Comparison of ENCODE assay signal across 9 cellular contexts in the genomic region with DNA sequence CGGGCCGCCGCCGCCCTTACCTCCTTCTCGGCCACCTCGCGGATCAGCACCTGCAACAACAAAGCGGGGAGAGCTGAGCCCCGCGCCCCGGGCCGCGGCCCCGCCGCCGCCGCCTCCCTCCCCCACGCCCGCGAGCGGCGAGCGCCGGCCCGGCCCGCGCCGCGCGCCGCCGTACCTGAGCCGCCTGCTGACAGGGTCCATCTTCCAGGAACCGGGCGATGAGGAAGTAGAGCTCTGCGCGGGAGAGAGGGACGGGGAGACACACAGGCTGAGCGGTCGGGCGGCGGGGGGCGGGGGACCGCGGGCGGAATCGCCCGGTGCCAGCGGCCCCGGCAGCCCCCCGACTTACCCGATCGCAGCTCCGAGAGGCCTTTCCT. TPM values are rescaled to one million over a fixed set of nuclear protein-coding genes. Genes with fewer than 3 reads are reported as not detected.
DNase-seq lines count a peak whose midpoint lies in the region; ATAC-seq, FAIRE-seq and TF ChIP-seq lines count a peak whose summit lies in the region.
"Had no signal": no experiment of that assay in that cellular context is flagged by ENCODE, and none has a peak within 500 bp of the region (broad histone marks: within the 10 kb centered on the region; RNA-seq: fewer than 3 reads in every experiment).

No MANE protein-coding gene starts in this region.

- H3K9me1 ChIP-seq in K562 (ENCODE audit: control insufficient read depth, insufficient read depth, low read length): no peaks in the 10 kb centered on the region

- FAIRE-seq in K562 (lab: Jason Lieb, UNC): no peak
- FAIRE-seq: TTC549 had no signal

- no peak for TF ChIP-seq EP300 in K562 (IDR thresholded peaks at IDR 0.05; ENCODE audit: low read length)

- H3K4me1 ChIP-seq in K562 (replicated peaks in 1 of 2; ENCODE audit: control insufficient read depth in 2 of 2, insufficient read depth in 2 of 2, low read length in 2 of 2): peaks cover 0 to 9% of the 10 kb centered on the region in 2 experiments; a peak in 3 of 5 replicates
- peaks cover 4 to 43% of the 10 kb centered on the region in 2 donors for H3K4me1 ChIP-seq in left lung

- H3K4me3 ChIP-seq in K562 (peak overlapping the region; percentile 83), left lung (peak overlapping the region; percentile 66 to 84)

- peak overlapping the region; percentile 91; the same call in 1 of the 2 replicates for H3K4me2 ChIP-seq in K562 (ENCODE audit: insufficient read depth, low read length)

- no peak for TF ChIP-seq RAD21 in K562 (CRISPR knock-in tag; conservative IDR thresholded peaks at IDR 0.05 in 1 of 2, IDR thresholded peaks at IDR 0.05 in 1 of 2)

- H2AFZ ChIP-seq in K562 (ENCODE audit: low read depth, low read length): peak overlapping the region; percentile 94

- peak; percentile 28 for ATAC-seq in GM18867 (IDR thresholded peaks at IDR 0.05; ENCODE audit: unreplicated experiment)
- peak; percentile 31 for ATAC-seq in HG03039 (IDR thresholded peaks at IDR 0.05; ENCODE audit: unreplicated experiment)
- peak; percentile 12 for ATAC-seq in K562
- ATAC-seq in left lung: peak; percentile 20

- H3K27me3 ChIP-seq in K562 (ENCODE audit: control insufficient read depth in 2 of 2, insufficient read depth in 2 of 2, low read length in 2 of 2) (no peaks in the 10 kb centered on the region), left lung (no peaks in the 10 kb centered on the region)

- CTCF ChIA-PET in K562 (lab: Yijun Ruan, JAX; ENCODE audit: low intra/inter-chr PET ratio): no interaction called here

- H4K20me1 ChIP-seq in K562 (replicated peaks; ENCODE audit: control insufficient read depth, insufficient read depth, low read length): no peaks in the 10 kb centered on the region

- in situ Hi-C loops in K562 (cut with MboI): no loop called here

- TF ChIP-seq CTCF in C4-2B (conservative IDR thresholded peaks at IDR 0.05) (no peak), K562 (IDR thresholded peaks at IDR 0.05 in 2 of 3, conservative IDR thresholded peaks at IDR 0.05 in 1 of 3; ENCODE audit: insufficient read depth in 2 of 3, low read depth in 1 of 3, low read length in 3 of 3) (no peak), left lung (IDR thresholded peaks at IDR 0.05) (no peak)

- DNase-seq in NCI-H774 (lab: John Stamatoyannopoulos, UW) (peak; percentile 78), K562 (ENCODE audit: extremely low read depth in 1 of 4, low spot score in 3 of 4) (peak in 3 of 4 experiments; percentile 57 to 64 (median 60)), left lung (peak in 1 of 2 donors; percentile 89), dedifferentiated amniotic fluid mesenchymal stem cell (ENCODE audit: extremely low spot score) (no peak)

- H3K79me2 ChIP-seq in K562 (ENCODE audit: control insufficient read depth, insufficient read depth, low read length): peaks cover 64% of the 10 kb centered on the region

- TF ChIP-seq POLR2A in K562 (conservative IDR thresholded peaks at IDR 0.05): no peak

- no TSS peak for BruUV-seq in K562 (replicated peaks; lab: Mats Ljungman, UMichigan)

- H3K27ac ChIP-seq in C4-2B (peak overlapping the region; percentile 90), K562 (ENCODE audit: extremely low read depth, low read depth, low read length) (peak overlapping the region; percentile 95), left lung (peak overlapping the region; percentile 99), temporal lobe (ENCODE audit: low read depth, low read length) (peak overlapping the region; percentile 80)

- peak overlapping the region; percentile 82 to 98 for H3K9ac ChIP-seq in K562 (ENCODE audit: insufficient read depth in 1 of 2, low read depth in 2 of 2, low read length in 2 of 2)

- H3K9me3 ChIP-seq in K562 (replicated peaks; ENCODE audit: control insufficient read depth, insufficient read depth, low read depth, low read length) (no peaks in the 10 kb centered on the region), left lung (no peaks in the 10 kb centered on the region)

- POLR2A ChIA-PET in K562 (lab: Yijun Ruan, JAX): interaction anchor here (0.7 to 2.3 kb wide), 10 partner anchors 8 to 646 kb away, joined by 3 to 7 read pairs (median 4); no protein-coding TSS in a partner anchor

- peaks cover 18% of the 10 kb centered on the region; the same call in 2 of the 3 replicates for H3K36me3 ChIP-seq in K562 (ENCODE audit: control insufficient read depth, insufficient read depth, low read length)
- H3K36me3 ChIP-seq in left lung: no peaks in the 10 kb centered on the region

- intact Hi-C loops in K562 (cut with micrococcal nuclease): loop anchor here (5.0 kb wide), 5 partner anchors 155 to 460 kb away; a partner anchor contains a TSS
- intact Hi-C loops in left lung (cut with DNase I): no loop called here

- WGBS in K562 (ENCODE audit: insufficient coverage, low coverage, missing lambda C conversion rate): 0% methylated on average over 18 of the region's 54 CpGs

TF ChIP-seq in K562, 482 proteins besides CTCF, POLR2A, EP300 and RAD21:
- TF ChIP-seq MAZ (CRISPR knock-in tag; conservative IDR thresholded peaks at IDR 0.05 in 1 of 2, IDR thresholded peaks at IDR 0.05 in 1 of 2) (no peak), TCF7 (IDR thresholded peaks at IDR 0.05; ENCODE audit: borderline replicate concordance) (no peak), SOX6 (IDR thresholded peaks at IDR 0.05) (no peak)
- TF ChIP-seq, protein P1, sequence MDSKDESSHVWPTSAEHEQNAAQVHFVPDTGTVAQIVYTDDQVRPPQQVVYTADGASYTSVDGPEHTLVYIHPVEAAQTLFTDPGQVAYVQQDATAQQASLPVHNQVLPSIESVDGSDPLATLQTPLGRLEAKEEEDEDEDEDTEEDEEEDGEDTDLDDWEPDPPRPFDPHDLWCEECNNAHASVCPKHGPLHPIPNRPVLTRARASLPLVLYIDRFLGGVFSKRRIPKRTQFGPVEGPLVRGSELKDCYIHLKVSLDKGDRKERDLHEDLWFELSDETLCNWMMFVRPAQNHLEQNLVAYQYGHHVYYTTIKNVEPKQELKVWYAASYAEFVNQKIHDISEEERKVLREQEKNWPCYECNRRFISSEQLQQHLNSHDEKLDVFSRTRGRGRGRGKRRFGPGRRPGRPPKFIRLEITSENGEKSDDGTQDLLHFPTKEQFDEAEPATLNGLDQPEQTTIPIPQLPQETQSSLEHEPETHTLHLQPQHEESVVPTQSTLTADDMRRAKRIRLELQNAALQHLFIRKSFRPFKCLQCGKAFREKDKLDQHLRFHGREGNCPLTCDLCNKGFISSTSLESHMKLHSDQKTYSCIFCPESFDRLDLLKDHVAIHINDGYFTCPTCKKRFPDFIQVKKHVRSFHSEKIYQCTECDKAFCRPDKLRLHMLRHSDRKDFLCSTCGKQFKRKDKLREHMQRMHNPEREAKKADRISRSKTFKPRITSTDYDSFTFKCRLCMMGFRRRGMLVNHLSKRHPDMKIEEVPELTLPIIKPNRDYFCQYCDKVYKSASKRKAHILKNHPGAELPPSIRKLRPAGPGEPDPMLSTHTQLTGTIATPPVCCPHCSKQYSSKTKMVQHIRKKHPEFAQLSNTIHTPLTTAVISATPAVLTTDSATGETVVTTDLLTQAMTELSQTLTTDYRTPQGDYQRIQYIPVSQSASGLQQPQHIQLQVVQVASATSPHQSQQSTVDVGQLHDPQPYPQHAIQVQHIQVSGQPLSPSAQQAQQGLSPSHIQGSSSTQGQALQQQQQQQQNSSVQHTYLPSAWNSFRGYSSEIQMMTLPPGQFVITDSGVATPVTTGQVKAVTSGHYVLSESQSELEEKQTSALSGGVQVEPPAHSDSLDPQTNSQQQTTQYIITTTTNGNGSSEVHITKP (IDR thresholded peaks at IDR 0.05; ENCODE audit: partially characterized antibody): no peak
- TF ChIP-seq, protein P2, sequence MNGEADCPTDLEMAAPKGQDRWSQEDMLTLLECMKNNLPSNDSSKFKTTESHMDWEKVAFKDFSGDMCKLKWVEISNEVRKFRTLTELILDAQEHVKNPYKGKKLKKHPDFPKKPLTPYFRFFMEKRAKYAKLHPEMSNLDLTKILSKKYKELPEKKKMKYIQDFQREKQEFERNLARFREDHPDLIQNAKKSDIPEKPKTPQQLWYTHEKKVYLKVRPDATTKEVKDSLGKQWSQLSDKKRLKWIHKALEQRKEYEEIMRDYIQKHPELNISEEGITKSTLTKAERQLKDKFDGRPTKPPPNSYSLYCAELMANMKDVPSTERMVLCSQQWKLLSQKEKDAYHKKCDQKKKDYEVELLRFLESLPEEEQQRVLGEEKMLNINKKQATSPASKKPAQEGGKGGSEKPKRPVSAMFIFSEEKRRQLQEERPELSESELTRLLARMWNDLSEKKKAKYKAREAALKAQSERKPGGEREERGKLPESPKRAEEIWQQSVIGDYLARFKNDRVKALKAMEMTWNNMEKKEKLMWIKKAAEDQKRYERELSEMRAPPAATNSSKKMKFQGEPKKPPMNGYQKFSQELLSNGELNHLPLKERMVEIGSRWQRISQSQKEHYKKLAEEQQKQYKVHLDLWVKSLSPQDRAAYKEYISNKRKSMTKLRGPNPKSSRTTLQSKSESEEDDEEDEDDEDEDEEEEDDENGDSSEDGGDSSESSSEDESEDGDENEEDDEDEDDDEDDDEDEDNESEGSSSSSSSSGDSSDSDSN (IDR thresholded peaks at IDR 0.05; ENCODE audit: borderline replicate concordance in 1 of 2, low read depth in 2 of 2, low read length in 2 of 2): peak in 1 of 2 experiments; percentile 44; a peak in 1 of 4 replicates

RNA-seq across cellular contexts. Expression of a gene that starts 0.4 kb away (rescaled TPM):
- total RNA-seq in K562 (2011; cell fraction: chromatin; rRNA removed; ENCODE audit: low replicate concordance): 26.0 and 101 TPM in 2 replicates
- 15.3 and 21.2 TPM in 2 replicates for total RNA-seq in K562 (2011; cell fraction: nucleolus; rRNA removed)
- total RNA-seq in K562 (2011; cell fraction: nucleoplasm; rRNA removed): 33.0 and 44.9 TPM in 2 replicates
- total RNA-seq in K562 (2014; rRNA removed): 16.1 and 16.5 TPM in 2 replicates
- total RNA-seq in K562 (2014; rRNA removed; fragmentation: Illumina TruSeq; extraction: Trizol): 35.3 and 38.3 TPM in 2 replicates
- total RNA-seq in K562 (2015; rRNA removed; fragmentation: Illumina TruSeq; extraction: Trizol): 33.1 and 36.3 TPM in 2 replicates
- 25.0 and 25.3 TPM in 2 replicates for total RNA-seq in K562 (2021)
- polyA plus RNA-seq in K562 (2011; rRNA removed): 9.3 and 12.5 TPM in 2 replicates
- polyA plus RNA-seq in K562 (2011; cell fraction: cytosol; rRNA removed): 1.9 and 4.0 TPM in 2 replicates
- polyA plus RNA-seq in K562 (2011; cell fraction: nucleus; rRNA removed): 21.6 and 25.9 TPM in 2 replicates
- 13.5 and 14.2 TPM in 2 replicates for polyA plus RNA-seq in K562 (2012)
- polyA plus RNA-seq in K562 (2014; fragmentation: Illumina TruSeq; extraction: Trizol): 16.4 and 19.2 TPM in 2 replicates
- polyA plus RNA-seq in K562 (2014; fragmentation: Nextera tagmentation; extraction: Ambion mirVana): 1 to 10 TPM; 8.1 to 8.9 TPM
- 8.7 and 9.7 TPM in 2 replicates for polyA plus RNA-seq in K562 (2014; rRNA removed)
- 56.0 and 67.0 TPM in 2 replicates for polyA minus RNA-seq in K562 (2011; rRNA and poly(A)+ RNA removed)
- 19.2 and 21.2 TPM in 2 replicates for polyA minus RNA-seq in K562 (2011; cell fraction: cytosol; rRNA and poly(A)+ RNA removed)
- polyA minus RNA-seq in K562 (2011; cell fraction: nucleus; rRNA and poly(A)+ RNA removed): 55.1 and 107 TPM in 2 replicates
- total RNA-seq in left lung: 10 to 100 TPM; 27.3 to 32.3 TPM
- 53.1 TPM for total RNA-seq in temporal lobe
